Comparison of ENCODE assay signal across 1 cellular context in genomic region chr1:27872802-27873665, GRCh38.
TF ChIP-seq lines count a peak whose summit lies in the region.

No MANE protein-coding gene starts in this region.

TF ChIP-seq in H1, 55 proteins besides CTCF, POLR2A, EP300 and RAD21:
- no peak for TF ChIP-seq TAF7 (optimal IDR thresholded peaks at IDR 0.05; ENCODE audit: borderline replicate concordance, low read depth, low read length)
- no peak for TF ChIP-seq JUN (IDR thresholded peaks at IDR 0.05; ENCODE audit: low read depth, low read length)
- TF ChIP-seq SP4 (IDR thresholded peaks at IDR 0.05; ENCODE audit: low read length): no peak
- peak; percentile 33 for TF ChIP-seq EZH2 (IDR thresholded peaks at IDR 0.05; ENCODE audit: low read depth, low read length, severe bottlenecking)
- no peak for TF ChIP-seq BCL11A (IDR thresholded peaks at IDR 0.05; ENCODE audit: low read depth in 2 of 2, low read length in 2 of 2)
- TF ChIP-seq PHF8 (conservative IDR thresholded peaks at IDR 0.05; ENCODE audit: low read depth, low read length): peak; percentile 5; the same call in 1 of the 2 replicates
- no peak for TF ChIP-seq TBP (IDR thresholded peaks at IDR 0.05; ENCODE audit: low read depth, low read length)
- TF ChIP-seq CHD2 (IDR thresholded peaks at IDR 0.05; ENCODE audit: low read length): no peak
- TF ChIP-seq KDM4A (IDR thresholded peaks at IDR 0.05; ENCODE audit: low read depth, low read length, severe bottlenecking): peak; percentile 54
- no peak for TF ChIP-seq SP1 (IDR thresholded peaks at IDR 0.05; ENCODE audit: low read depth, low read length)
- TF ChIP-seq ASH2L (IDR thresholded peaks at IDR 0.05; ENCODE audit: low read length): peak; percentile 69
- no peak for TF ChIP-seq YY1 (IDR thresholded peaks at IDR 0.05; ENCODE audit: low read depth, low read length)
- no peak for TF ChIP-seq ATF3 (IDR thresholded peaks at IDR 0.05; ENCODE audit: insufficient read depth, low read depth, low read length)
- TF ChIP-seq BRCA1 (IDR thresholded peaks at IDR 0.05; ENCODE audit: low read depth, low read length): no peak
- no peak for TF ChIP-seq TAF1 (IDR thresholded peaks at IDR 0.05; ENCODE audit: low read depth, low read length)
- TF ChIP-seq POU5F1 (IDR thresholded peaks at IDR 0.05; ENCODE audit: low read depth, low read length): no peak
TF ChIP-seq in H1: peak in this region for 4.
